ENCODE assay signal across 16 cellular contexts in genomic region chr20:1624811-1625690, GRCh38. TPM values are rescaled to one million over a fixed set of nuclear protein-coding genes. Genes with fewer than 3 reads are reported as not detected.
A peak's percentile ranks its signal among the peaks of the same experiment; 100 is the strongest.
DNase-seq lines count a peak whose midpoint lies in the region; ATAC-seq, FAIRE-seq and TF ChIP-seq lines count a peak whose summit lies in the region.
"Had no signal": no experiment of that assay in that cellular context is flagged by ENCODE, and none has a peak within 500 bp of the region (broad histone marks: within the 10 kb centered on the region; RNA-seq: fewer than 3 reads in every experiment).

No MANE protein-coding gene starts in this region.

- ATAC-seq in GM18498 (IDR thresholded peaks at IDR 0.05; ENCODE audit: unreplicated experiment) = no peak
- ATAC-seq in HG03439 (IDR thresholded peaks at IDR 0.05; ENCODE audit: unreplicated experiment) = no peak
- ATAC-seq: foreskin keratinocyte, left ventricle myocardium superior had no signal

- no peak for FAIRE-seq in D721Med (lab: Jason Lieb, UNC)

- intact Hi-C loops in activated naive CD4-positive, alpha-beta T cell treated with anti-CD3 and anti-CD28 coated beads for 36 hours (cut with micrococcal nuclease) = loop anchor here (1.0 to 10.0 kb wide), 9 partner anchors 22 to 477 kb away; partner anchors contain the start of gene STK35
- intact Hi-C loops in dendritic cell treated with granulocyte-macrophage colony-stimulating factor and Interleukin-4, amounts not matched to agents 40 ng/mL and 50 ng/mL, for 4 days (cut with micrococcal nuclease) = no loop called here

- CTCF ChIA-PET in activated naive CD4-positive, alpha-beta T cell treated with anti-CD3 and anti-CD28 coated beads for 36 hours (lab: Charles Lee) = interaction anchor here (0.8 to 3.3 kb wide), 4 partner anchors 51 to 152 kb away, joined by 3 to 13 read pairs (median 4); no protein-coding TSS in a partner anchor

- no peaks in the 10 kb centered on the region for H3K27me3 Mint-ChIP-seq in activated naive CD4-positive, alpha-beta T cell treated with anti-CD3 and anti-CD28 coated beads for 36 hours (ENCODE audit: low read depth)
- H3K27me3 Mint-ChIP-seq in dendritic cell treated with granulocyte-macrophage colony-stimulating factor and Interleukin-4, amounts not matched to agents 40 ng/mL and 50 ng/mL, for 4 days = no peaks in the 10 kb centered on the region
- no peaks in the 10 kb centered on the region for H3K27me3 Mint-ChIP-seq in stimulated activated naive CD8-positive, alpha-beta T cell treated with anti-CD3 and anti-CD28 coated beads, Interleukin-15, Interleukin-2, amounts not matched to agents 100 ng/mL and 50 ng/mL, for 24 hours

- no peak for TF ChIP-seq CTCF in D721Med (IDR thresholded peaks at IDR 0.05; ENCODE audit: insufficient read depth, missing control alignments)

- H3K27ac Mint-ChIP-seq in activated naive CD4-positive, alpha-beta T cell treated with anti-CD3 and anti-CD28 coated beads for 36 hours = peak overlapping the region; percentile 89
- peak overlapping the region; percentile 75 for H3K27ac Mint-ChIP-seq in dendritic cell treated with granulocyte-macrophage colony-stimulating factor and Interleukin-4, amounts not matched to agents 40 ng/mL and 50 ng/mL, for 4 days
- peak overlapping the region; percentile 93 for H3K27ac Mint-ChIP-seq in stimulated activated naive CD8-positive, alpha-beta T cell treated with anti-CD3 and anti-CD28 coated beads, Interleukin-15, Interleukin-2, amounts not matched to agents 100 ng/mL and 50 ng/mL, for 24 hours

- peaks cover 24% of the 10 kb centered on the region for H3K36me3 Mint-ChIP-seq in activated naive CD4-positive, alpha-beta T cell treated with anti-CD3 and anti-CD28 coated beads for 36 hours (ENCODE audit: low read depth)
- no peaks in the 10 kb centered on the region for H3K36me3 Mint-ChIP-seq in dendritic cell treated with granulocyte-macrophage colony-stimulating factor and Interleukin-4, amounts not matched to agents 40 ng/mL and 50 ng/mL, for 4 days (ENCODE audit: low read depth)
- H3K36me3 Mint-ChIP-seq in stimulated activated naive CD8-positive, alpha-beta T cell treated with anti-CD3 and anti-CD28 coated beads, Interleukin-15, Interleukin-2, amounts not matched to agents 100 ng/mL and 50 ng/mL, for 24 hours (ENCODE audit: low read depth) = peaks cover 25% of the 10 kb centered on the region

- H3K4me3 Mint-ChIP-seq in activated naive CD4-positive, alpha-beta T cell treated with anti-CD3 and anti-CD28 coated beads for 36 hours = no peak overlapping the region
- H3K4me3 Mint-ChIP-seq in dendritic cell treated with granulocyte-macrophage colony-stimulating factor and Interleukin-4, amounts not matched to agents 40 ng/mL and 50 ng/mL, for 4 days = no peak overlapping the region
- H3K4me3 Mint-ChIP-seq in stimulated activated naive CD8-positive, alpha-beta T cell treated with anti-CD3 and anti-CD28 coated beads, Interleukin-15, Interleukin-2, amounts not matched to agents 100 ng/mL and 50 ng/mL, for 24 hours = peak overlapping the region; percentile 52

- peaks cover 97% of the 10 kb centered on the region for H3K4me1 Mint-ChIP-seq in activated naive CD4-positive, alpha-beta T cell treated with anti-CD3 and anti-CD28 coated beads for 36 hours (ENCODE audit: low read depth)
- H3K4me1 Mint-ChIP-seq in dendritic cell treated with granulocyte-macrophage colony-stimulating factor and Interleukin-4, amounts not matched to agents 40 ng/mL and 50 ng/mL, for 4 days (ENCODE audit: low read depth) = peaks cover 90% of the 10 kb centered on the region
- peaks cover 98% of the 10 kb centered on the region for H3K4me1 Mint-ChIP-seq in stimulated activated naive CD8-positive, alpha-beta T cell treated with anti-CD3 and anti-CD28 coated beads, Interleukin-15, Interleukin-2, amounts not matched to agents 100 ng/mL and 50 ng/mL, for 24 hours (ENCODE audit: low read depth)

- DNase-seq in activated naive CD4-positive, alpha-beta T cell treated with anti-CD3 and anti-CD28 coated beads for 36 hours = peak; percentile 46
- no peak for DNase-seq in activated naive CD4-positive, alpha-beta T cell treated with Interleukin-2 at 50 U/mL for 16 hours
- DNase-seq in RKO (ENCODE audit: low spot score) (peak; percentile 0), D721Med (ENCODE audit: insufficient read length, low spot score) (no peak)
- DNase-seq: central memory CD4-positive, alpha-beta T cell; DMS153; foreskin keratinocyte; Kasumi-1; left ventricle myocardium superior; NCI-H1436 treated with DMSO at 0.1 percent for 48 hours; NCI-H2227 treated with DMSO at 0.1 percent for 48 hours; SHP77 treated with DMSO at 0.1 percent for 48 hours had no signal

- H3K9me3 Mint-ChIP-seq in activated naive CD4-positive, alpha-beta T cell treated with anti-CD3 and anti-CD28 coated beads for 36 hours = no peaks in the 10 kb centered on the region
- no peaks in the 10 kb centered on the region for H3K9me3 Mint-ChIP-seq in dendritic cell treated with granulocyte-macrophage colony-stimulating factor and Interleukin-4, amounts not matched to agents 40 ng/mL and 50 ng/mL, for 4 days
- H3K9me3 Mint-ChIP-seq in stimulated activated naive CD8-positive, alpha-beta T cell treated with anti-CD3 and anti-CD28 coated beads, Interleukin-15, Interleukin-2, amounts not matched to agents 100 ng/mL and 50 ng/mL, for 24 hours = no peaks in the 10 kb centered on the region

RNA-seq across cellular contexts. Expression of gene SIRPB1, which starts 5.2 kb away (rescaled TPM):
- 1 to 10 TPM; 1.4 to 2.0 TPM for total RNA-seq in activated naive CD4-positive, alpha-beta T cell treated with anti-CD3 and anti-CD28 coated beads for 36 hours

RNA-seq across cellular contexts. Expression of gene SIRPG, which starts 32.5 kb away (rescaled TPM):
- 10 to 100 TPM; 35.9 to 36.3 TPM for total RNA-seq in activated naive CD4-positive, alpha-beta T cell treated with anti-CD3 and anti-CD28 coated beads for 36 hours
- total RNA-seq: foreskin keratinocyte had no signal

Comparison
In these comparisons a context has a peak if more than half of its experiments do, and no peak if none do; other contexts are left out.
1. DNase-seq: peak in activated naive CD4-positive, alpha-beta T cell treated with anti-CD3 and anti-CD28 coated beads for 36 hours (single experiment) and RKO (single experiment); none in activated naive CD4-positive, alpha-beta T cell treated with Interleukin-2 at 50 U/mL for 16 hours (single experiment) and D721Med (single experiment).
2. Peak in every context shown above with its lines, with median percentiles within 50 percentile points of each other: H3K27ac Mint-ChIP-seq.